In the genomic region with DNA sequence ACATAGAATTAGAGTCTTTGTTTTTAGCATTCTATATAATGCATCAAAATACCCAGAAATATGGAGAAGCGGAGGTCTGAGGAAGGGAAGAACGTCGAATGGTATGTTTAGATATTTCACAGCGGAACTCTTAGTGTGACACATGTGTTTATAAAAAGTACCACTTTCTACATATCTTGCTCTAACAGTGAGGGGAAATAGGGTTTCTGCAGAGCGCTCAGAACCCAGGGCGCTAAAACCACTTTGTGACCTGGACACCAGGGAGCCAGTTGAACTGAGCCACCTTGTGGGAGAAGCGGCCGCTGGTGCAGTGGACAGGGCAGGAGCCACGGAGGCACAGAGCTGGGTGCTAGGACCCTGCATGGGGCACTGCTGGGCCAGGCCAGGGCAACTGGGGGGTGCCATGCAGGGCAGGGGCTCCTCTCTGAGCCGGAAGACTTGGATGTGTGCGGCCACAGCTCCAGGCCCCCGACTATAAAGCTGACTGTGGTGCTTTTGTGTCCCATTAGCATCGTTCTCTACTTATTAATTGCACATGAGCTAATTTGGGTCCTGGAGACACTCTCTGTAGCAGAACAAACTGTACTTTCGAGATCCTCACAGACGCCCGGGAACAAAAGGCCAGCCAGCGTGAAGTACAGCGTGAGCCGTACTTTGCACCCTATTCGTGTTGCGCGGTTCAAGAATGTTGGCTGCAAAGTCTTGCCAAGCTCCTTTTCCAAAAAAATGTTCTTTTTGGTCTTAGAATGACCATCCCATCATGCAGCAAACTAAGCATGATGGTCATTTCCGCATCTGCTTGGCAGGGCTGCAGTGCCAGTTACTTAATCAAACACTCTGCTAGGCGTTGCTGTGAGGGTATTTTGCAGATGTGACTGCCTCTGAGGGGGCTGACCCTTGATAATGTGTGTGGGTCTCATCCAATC, we compare ENCODE assay signal across 24 cellular contexts.
A peak's percentile ranks its signal among the peaks of the same experiment; 100 is the strongest.
DNase-seq lines count a peak whose midpoint lies in the region; ATAC-seq, FAIRE-seq and TF ChIP-seq lines count a peak whose summit lies in the region.
"Had no signal": no experiment of that assay in that cellular context is flagged by ENCODE, and none has a peak within 500 bp of the region (broad histone marks: within the 10 kb centered on the region; RNA-seq: fewer than 3 reads in every experiment).

No MANE protein-coding gene starts in this region.

- H3K4me1 ChIP-seq in kidney (ENCODE audit: control insufficient read depth in 1 of 2, insufficient read depth in 1 of 2, low read depth in 1 of 2, low read length in 2 of 2), result peaks cover 13 to 14% of the 10 kb centered on the region in 2 donors
- H3K4me1 ChIP-seq: A549, SJSA1 had no signal

- intact Hi-C loops in kidney (cut with DNase I), result no loop called here

- DNase-seq in Ammon's horn (ENCODE audit: low spot score) (peak; percentile 61), kidney (peak; percentile 75), putamen (ENCODE audit: low spot score) (peak; percentile 7), ecto neural progenitor cell (ENCODE audit: low spot score) (no peak), T-helper 1 cell (no peak), DMS79 (lab: John Stamatoyannopoulos, UW) (no peak)
- DNase-seq: activated B cell treated with CpG ODN at 0.5 μM for 24 hours; activated CD4-positive, alpha-beta memory T cell treated with anti-CD3 and anti-CD28 coated beads, Interleukin-2, amount 10 ng/mL, durations not matched to agents 7 days and 5 days; activated T-cell treated with anti-CD3 and anti-CD28 coated beads, Interleukin-2, amount 50 U/mL, for 24 hours; cortex of kidney; HCEC 1CT; MG63; NCI-H1694 treated with DMSO at 0.1 percent for 48 hours; NCI-H226; right cardiac atrium; stimulated activated naive CD4-positive, alpha-beta T cell treated with Interleukin-2 at 50 U/mL for 16 hours had no signal

- no peak for FAIRE-seq in kidney (lab: Jason Lieb, UNC)
- FAIRE-seq: A549, GM12892, urothelium cell line had no signal

- H2AFZ ChIP-seq in SU-DHL-6 (ENCODE audit: low read depth, low read length, severe bottlenecking), result peak overlapping the region; percentile 72
- H2AFZ ChIP-seq: hepatocyte had no signal

- H3K4me2 ChIP-seq in SU-DHL-6 (ENCODE audit: low read depth, low read length, poor library complexity, severe bottlenecking), result no peak overlapping the region
- H3K4me2 ChIP-seq: A549, hepatocyte had no signal

- H3K9ac ChIP-seq in SU-DHL-6 (ENCODE audit: low read length), result no peak overlapping the region
- no peak overlapping the region for H3K9ac ChIP-seq in kidney (ENCODE audit: low read length in 2 of 2)

- H3K27ac ChIP-seq in SU-DHL-6 (ENCODE audit: low read depth, low read length) (no peak overlapping the region), kidney (ENCODE audit: low read depth in 2 of 2, low read length in 2 of 2) (peak overlapping the region; percentile 57 to 67)
- H3K27ac ChIP-seq: A549, hepatocyte, SJSA1 had no signal

- peaks cover 5% of the 10 kb centered on the region for H3F3A ChIP-seq in SU-DHL-6 (ENCODE audit: insufficient read depth)

- no peak for TF ChIP-seq CTCF in SU-DHL-6 (IDR thresholded peaks at IDR 0.05; ENCODE audit: insufficient read depth, low read length, poor library complexity, severe bottlenecking)
- TF ChIP-seq CTCF in kidney (IDR thresholded peaks at IDR 0.05; ENCODE audit: borderline replicate concordance, extremely low read depth, insufficient read depth), result no peak

- no peak for ATAC-seq in HG03175 (IDR thresholded peaks at IDR 0.05; ENCODE audit: unreplicated experiment)
- ATAC-seq: Panc1 had no signal

- H3K27me3 ChIP-seq in SU-DHL-6 (ENCODE audit: low read length), result no peaks in the 10 kb centered on the region
- H3K27me3 ChIP-seq: hepatocyte, MG63, SJSA1 had no signal

- H3K9me2 ChIP-seq in SU-DHL-6 (replicated peaks; ENCODE audit: insufficient read depth, low read length), result no peaks in the 10 kb centered on the region

- H4K20me1 ChIP-seq in SU-DHL-6 (ENCODE audit: low read depth, low read length), result no peaks in the 10 kb centered on the region

- H3K9me3 ChIP-seq in SU-DHL-6 (ENCODE audit: insufficient read depth, low read length) (no peaks in the 10 kb centered on the region), kidney (ENCODE audit: control insufficient read depth in 1 of 2, low read length in 2 of 2) (no peaks in the 10 kb centered on the region)
- H3K9me3 ChIP-seq: MG63, SJSA1 had no signal

- no peaks in the 10 kb centered on the region for H3K79me2 ChIP-seq in SU-DHL-6 (ENCODE audit: insufficient read depth, low read length)
- H3K79me2 ChIP-seq: hepatocyte had no signal

- no peak overlapping the region for H3K4me3 ChIP-seq in SU-DHL-6 (ENCODE audit: insufficient read depth, low read length, poor library complexity, severe bottlenecking)
- H3K4me3 ChIP-seq in kidney (ENCODE audit: low read length in 2 of 2), result no peak overlapping the region
- H3K4me3 ChIP-seq: A549, hepatocyte, MG63, SJSA1 had no signal

- H3K36me3 ChIP-seq in SU-DHL-6 (ENCODE audit: low read length) (no peaks in the 10 kb centered on the region), kidney (ENCODE audit: control insufficient read depth in 1 of 2, insufficient read depth in 2 of 2, low read length in 2 of 2) (no peaks in the 10 kb centered on the region)
- H3K36me3 ChIP-seq: MG63, SJSA1 had no signal

Comparison
In these comparisons a context has a peak if more than half of its experiments do, and no peak if none do; other contexts are left out.
1. DNase-seq: peak in Ammon's horn (single experiment), kidney (single experiment) and putamen (single experiment); none in ecto neural progenitor cell (single experiment), T-helper 1 cell (0 of 5) and DMS79 (single experiment).